Comparison of ENCODE assay signal across 10 cellular contexts in genomic region chr5:10626473-10627013, GRCh38.
A peak's percentile ranks its signal among the peaks of the same experiment; 100 is the strongest.
DNase-seq lines count a peak whose midpoint lies in the region; ATAC-seq and TF ChIP-seq lines count a peak whose summit lies in the region.
"Had no signal": no experiment of that assay in that cellular context is flagged by ENCODE, and none has a peak within 500 bp of the region (broad histone marks: within the 10 kb centered on the region; RNA-seq: fewer than 3 reads in every experiment).

No MANE protein-coding gene starts in this region.

- peak overlapping the region; percentile 27 for H3K27ac Mint-ChIP-seq in activated CD4-positive, alpha-beta T cell treated with anti-CD3 and anti-CD28 coated beads, Interleukin-2, amount 10 ng/mL, durations not matched to agents 24 days and 14 days

- H3K27me3 Mint-ChIP-seq in activated CD4-positive, alpha-beta T cell treated with anti-CD3 and anti-CD28 coated beads, Interleukin-2, amount 10 ng/mL, durations not matched to agents 24 days and 14 days = no peaks in the 10 kb centered on the region
- peaks cover 2% of the 10 kb centered on the region for H3K27me3 Mint-ChIP-seq in activated T-cell treated with anti-CD3 and anti-CD28 coated beads, Interleukin-2, amount 50 U/mL, for 4 hours (ENCODE audit: low read depth)

- peaks cover 5% of the 10 kb centered on the region for H3K9me3 Mint-ChIP-seq in activated CD4-positive, alpha-beta T cell treated with anti-CD3 and anti-CD28 coated beads, Interleukin-2, amount 10 ng/mL, durations not matched to agents 24 days and 14 days
- no peaks in the 10 kb centered on the region for H3K9me3 Mint-ChIP-seq in activated T-cell treated with anti-CD3 and anti-CD28 coated beads, Interleukin-2, amount 50 U/mL, for 4 hours

- peaks cover 16% of the 10 kb centered on the region for H3K36me3 Mint-ChIP-seq in activated CD4-positive, alpha-beta T cell treated with anti-CD3 and anti-CD28 coated beads, Interleukin-2, amount 10 ng/mL, durations not matched to agents 24 days and 14 days (ENCODE audit: low read depth)
- H3K36me3 Mint-ChIP-seq in activated T-cell treated with anti-CD3 and anti-CD28 coated beads, Interleukin-2, amount 50 U/mL, for 4 hours (ENCODE audit: insufficient read depth) = no peaks in the 10 kb centered on the region

- no peak for DNase-seq in activated CD4-positive, alpha-beta T cell treated with anti-CD3 and anti-CD28 coated beads, Interleukin-2, amount 10 ng/mL, durations not matched to agents 24 days and 14 days
- DNase-seq in activated CD4-positive, alpha-beta T cell treated with anti-CD3 and anti-CD28 coated beads, Interleukin-2, amount 50 U/mL, for 1 hour = no peak
- DNase-seq in NOMO-1 treated with dmso at 0.1 percent for 144 hours (lab: John Stamatoyannopoulos, UW; ENCODE audit: unreplicated experiment) = peak; percentile 93
- peak; percentile 27 for DNase-seq in fibroblast of mammary gland (ENCODE audit: low read depth)
- peak; percentile 60 for DNase-seq in superior temporal gyrus (ENCODE audit: extremely low spot score)
- no peak for DNase-seq in stimulated activated CD4-positive, alpha-beta T cell treated with anti-CD3 and anti-CD28 coated beads, Interleukin-15, amount 100 ng/mL, for 24 hours
- DNase-seq in KG1 (lab: John Stamatoyannopoulos, UW) = no peak
- DNase-seq in activated T-cell treated with anti-CD3 and anti-CD28 coated beads, Interleukin-2, amount 50 U/mL, for 4 hours = no peak
- DNase-seq: activated T-cell treated with anti-CD3 and anti-CD28 coated beads, Interleukin-2, amount 50 U/mL, for 1 hour; NCI-H2081 treated with DMSO at 0.1 percent for 48 hours had no signal

- H3K4me1 Mint-ChIP-seq in activated CD4-positive, alpha-beta T cell treated with anti-CD3 and anti-CD28 coated beads, Interleukin-2, amount 10 ng/mL, durations not matched to agents 24 days and 14 days = peaks cover 48% of the 10 kb centered on the region
- H3K4me1 Mint-ChIP-seq in activated T-cell treated with anti-CD3 and anti-CD28 coated beads, Interleukin-2, amount 50 U/mL, for 4 hours (ENCODE audit: low read depth) = peaks cover 26% of the 10 kb centered on the region

- H3K4me3 Mint-ChIP-seq in activated CD4-positive, alpha-beta T cell treated with anti-CD3 and anti-CD28 coated beads, Interleukin-2, amount 10 ng/mL, durations not matched to agents 24 days and 14 days = no peak overlapping the region
- H3K4me3 Mint-ChIP-seq in activated T-cell treated with anti-CD3 and anti-CD28 coated beads, Interleukin-2, amount 50 U/mL, for 4 hours = no peak overlapping the region

- no peak for ATAC-seq in activated T-cell treated with anti-CD3 and anti-CD28 coated beads, Interleukin-2, amount 50 U/mL, for 4 hours

- no peak for TF ChIP-seq CTCF in fibroblast of mammary gland (conservative IDR thresholded peaks at IDR 0.05; ENCODE audit: control insufficient read depth, insufficient read depth, low read depth, low read length)

- intact Hi-C loops in activated CD4-positive, alpha-beta T cell treated with anti-CD3 and anti-CD28 coated beads, Interleukin-2, amount 10 ng/mL, durations not matched to agents 24 days and 14 days (cut with micrococcal nuclease) = no loop called here

- H3K4me3 ChIP-seq in fibroblast of mammary gland (ENCODE audit: control insufficient read depth, low read depth, low read length) = no peak overlapping the region

Comparison
In these comparisons a context has a peak if more than half of its experiments do, and no peak if none do; other contexts are left out.
1. DNase-seq: peak in NOMO-1 treated with dmso at 0.1 percent for 144 hours (single experiment), fibroblast of mammary gland (single experiment) and superior temporal gyrus (single experiment); none in activated CD4-positive, alpha-beta T cell treated with anti-CD3 and anti-CD28 coated beads, Interleukin-2, amount 10 ng/mL, durations not matched to agents 24 days and 14 days (single experiment), activated CD4-positive, alpha-beta T cell treated with anti-CD3 and anti-CD28 coated beads, Interleukin-2, amount 50 U/mL, for 1 hour (single experiment), stimulated activated CD4-positive, alpha-beta T cell treated with anti-CD3 and anti-CD28 coated beads, Interleukin-15, amount 100 ng/mL, for 24 hours (single experiment), KG1 (single experiment) and activated T-cell treated with anti-CD3 and anti-CD28 coated beads, Interleukin-2, amount 50 U/mL, for 4 hours (single experiment).